ENCODE assay signal across 31 cellular contexts in the genomic region with DNA sequence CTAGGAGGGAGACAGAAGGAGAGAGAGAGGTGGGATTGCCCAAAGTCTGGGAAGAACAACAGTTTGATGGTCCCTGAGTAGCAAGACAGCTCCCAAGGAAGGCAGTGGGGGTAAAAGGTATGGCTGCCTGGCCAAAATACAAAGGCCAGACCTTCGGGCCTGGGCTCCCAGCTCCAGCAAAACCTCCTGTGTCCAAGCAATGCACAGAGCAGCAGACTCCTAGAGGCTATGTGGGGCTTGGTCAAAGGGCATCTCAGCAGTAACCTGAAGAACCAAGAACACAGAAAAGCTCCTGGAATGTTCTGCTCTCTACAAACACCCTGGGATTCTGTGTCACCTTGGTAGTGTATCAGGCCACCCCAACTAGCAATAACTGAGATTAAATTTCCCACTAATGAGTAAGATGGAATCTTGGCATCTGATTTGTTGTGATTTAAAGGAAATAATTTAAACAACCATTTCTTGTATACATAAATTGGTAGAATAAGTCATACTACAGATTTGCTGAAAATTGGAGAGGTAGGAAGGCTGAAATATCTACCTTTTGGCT.
A peak's percentile ranks its signal among the peaks of the same experiment; 100 is the strongest.
DNase-seq lines count a peak whose midpoint lies in the region; ATAC-seq, FAIRE-seq and TF ChIP-seq lines count a peak whose summit lies in the region.
"Had no signal": no experiment of that assay in that cellular context is flagged by ENCODE, and none has a peak within 500 bp of the region (broad histone marks: within the 10 kb centered on the region; RNA-seq: fewer than 3 reads in every experiment).

No MANE protein-coding gene starts in this region.

- WGBS in neuronal stem cell (ENCODE audit: extremely low coverage in 2 of 2, insufficient read length in 2 of 2, insufficient replicate concordance in 1 of 2), 2 donors: no CpG with 5 or more reads among the region's 1 CpG

- H3K27me3 ChIP-seq in MG63 (no peaks in the 10 kb centered on the region), endothelial cell of umbilical vein (ENCODE audit: control insufficient read depth in 2 of 2, insufficient read depth in 2 of 2, low read length in 2 of 2) (no peaks in the 10 kb centered on the region), neuronal stem cell (ENCODE audit: control insufficient read depth in 3 of 3, insufficient read depth in 3 of 3, low read depth in 1 of 3, low read length in 3 of 3) (no peaks in the 10 kb centered on the region)
- H3K27me3 ChIP-seq: body of pancreas, foreskin keratinocyte, heart left ventricle, upper lobe of left lung had no signal

- H3K23ac ChIP-seq in neuronal stem cell (ENCODE audit: low read depth, low read length, poor library complexity): no peak overlapping the region

- H2AK5ac ChIP-seq in neuronal stem cell (ENCODE audit: low read depth, low read length): no peak overlapping the region

- dilution Hi-C loops in endothelial cell of umbilical vein (cut with MboI; ENCODE audit: extremely low pct_ligation_motif_present, low sequenced_read_pairs): no loop called here

- no peak overlapping the region for H3K4ac ChIP-seq in neuronal stem cell (ENCODE audit: low read length)

- ATAC-seq in esophagus mucosa: no peak
- ATAC-seq: body of pancreas; foreskin keratinocyte; heart left ventricle; left lobe of liver; psoas muscle; stimulated activated naive B cell treated with anti-CD40 and anti-IgM and Interleukin-4, amounts not matched to agents 10 μg/mL and 1 μg/mL and 100 μg/mL, for 72 hours; T-helper 17 cell had no signal

- H3K36me3 ChIP-seq in MG63: no peaks in the 10 kb centered on the region
- no peaks in the 10 kb centered on the region for H3K36me3 ChIP-seq in endothelial cell of umbilical vein (ENCODE audit: control insufficient read depth in 2 of 2, extremely low read depth in 1 of 2, insufficient read depth in 2 of 2, low read length in 2 of 2)
- H3K36me3 ChIP-seq in neuronal stem cell (replicated peaks in 1 of 2; ENCODE audit: control insufficient read depth in 2 of 2, insufficient read depth in 2 of 2, low read length in 2 of 2): no peaks in the 10 kb centered on the region
- H3K36me3 ChIP-seq: heart left ventricle, neutrophil, upper lobe of left lung had no signal

- no peak overlapping the region for H3K27ac Mint-ChIP-seq in activated CD4-positive, alpha-beta memory T cell treated with anti-CD3 and anti-CD28 coated beads, Interleukin-2, amount 10 ng/mL, durations not matched to agents 7 days and 5 days
- H3K27ac Mint-ChIP-seq: activated CD4-positive, alpha-beta memory T cell treated with anti-CD3 and anti-CD28 coated beads for 36 hours; activated naive CD8-positive, alpha-beta T cell treated with anti-CD3 and anti-CD28 coated beads for 36 hours; CD4-positive, CD25-positive, alpha-beta regulatory T cell; stimulated activated naive B cell treated with anti-CD40 and anti-IgM and Interleukin-4, amounts not matched to agents 10 μg/mL and 1 μg/mL and 100 μg/mL, for 72 hours; T-helper 17 cell had no signal

- H3K9me3 Mint-ChIP-seq in activated CD4-positive, alpha-beta memory T cell treated with anti-CD3 and anti-CD28 coated beads, Interleukin-2, amount 10 ng/mL, durations not matched to agents 7 days and 5 days: no peaks in the 10 kb centered on the region
- H3K9me3 Mint-ChIP-seq: activated CD4-positive, alpha-beta memory T cell treated with anti-CD3 and anti-CD28 coated beads for 36 hours; activated naive CD8-positive, alpha-beta T cell treated with anti-CD3 and anti-CD28 coated beads for 36 hours; CD4-positive, CD25-positive, alpha-beta regulatory T cell; stimulated activated naive B cell treated with anti-CD40 and anti-IgM and Interleukin-4, amounts not matched to agents 10 μg/mL and 1 μg/mL and 100 μg/mL, for 72 hours had no signal

- H3K18ac ChIP-seq in neuronal stem cell (ENCODE audit: low read length): peak overlapping the region; percentile 85

- H2BK120ac ChIP-seq in neuronal stem cell (ENCODE audit: low read depth, low read length): no peak overlapping the region

- no peak for FAIRE-seq in endothelial cell of umbilical vein (lab: Jason Lieb, UNC)

- H3K27me3 Mint-ChIP-seq in activated CD4-positive, alpha-beta memory T cell treated with anti-CD3 and anti-CD28 coated beads, Interleukin-2, amount 10 ng/mL, durations not matched to agents 7 days and 5 days: peaks cover 17% of the 10 kb centered on the region

- DNase-seq in Daoy (ENCODE audit: low read depth) (peak; percentile 54), MG63 (peak; percentile 6), endothelial cell of umbilical vein (ENCODE audit: low read depth, low spot score) (no peak), neuronal stem cell (ENCODE audit: low spot score) (no peak), iPS-NIHi11 (ENCODE audit: low spot score) (no peak)
- DNase-seq in activated CD4-positive, alpha-beta memory T cell treated with anti-CD3 and anti-CD28 coated beads, Interleukin-2, amount 10 ng/mL, durations not matched to agents 7 days and 5 days: no peak
- DNase-seq: activated CD4-positive, alpha-beta memory T cell treated with anti-CD3 and anti-CD28 coated beads for 36 hours; activated CD4-positive, CD25-positive, alpha-beta regulatory T cell treated with anti-CD3 and anti-CD28 coated beads, Interleukin-2, amount 50 U/mL, for 72 hours; activated naive CD8-positive, alpha-beta T cell treated with anti-CD3 and anti-CD28 coated beads for 36 hours; body of pancreas; CD4-positive, CD25-positive, alpha-beta regulatory T cell; DMS153; effector CD4-positive, alpha-beta T cell; foreskin keratinocyte; heart left ventricle; mesendoderm; NCI-H1436; NCI-H2081 treated with DMSO at 0.1 percent for 48 hours; NCI-H345; NCI-H748 treated with DMSO at 0.1 percent for 48 hours; psoas muscle; stimulated activated CD4-positive, alpha-beta T cell treated with anti-CD3 and anti-CD28 coated beads, Interleukin-4, amount 100 ng/mL, for 4 hours; stimulated activated naive B cell treated with anti-CD40 and anti-IgM and Interleukin-4, amounts not matched to agents 10 μg/mL and 1 μg/mL and 100 μg/mL, for 72 hours; T-helper 17 cell; upper lobe of left lung had no signal

- H3K4me3 ChIP-seq in MG63 (no peak overlapping the region), endothelial cell of umbilical vein (replicated peaks in 1 of 3; ENCODE audit: insufficient read depth in 1 of 3, low read depth in 1 of 3, low read length in 3 of 3) (no peak overlapping the region), neuronal stem cell (ENCODE audit: low read length in 2 of 2) (no peak overlapping the region)
- H3K4me3 ChIP-seq: body of pancreas, heart left ventricle, psoas muscle, SK-N-MC, upper lobe of left lung had no signal

- no peaks in the 10 kb centered on the region for H3K36me3 Mint-ChIP-seq in activated CD4-positive, alpha-beta memory T cell treated with anti-CD3 and anti-CD28 coated beads, Interleukin-2, amount 10 ng/mL, durations not matched to agents 7 days and 5 days (ENCODE audit: low read depth)
- H3K36me3 Mint-ChIP-seq: activated CD4-positive, alpha-beta memory T cell treated with anti-CD3 and anti-CD28 coated beads for 36 hours; activated naive CD8-positive, alpha-beta T cell treated with anti-CD3 and anti-CD28 coated beads for 36 hours; CD4-positive, CD25-positive, alpha-beta regulatory T cell; stimulated activated naive B cell treated with anti-CD40 and anti-IgM and Interleukin-4, amounts not matched to agents 10 μg/mL and 1 μg/mL and 100 μg/mL, for 72 hours had no signal

- H3K79me2 ChIP-seq in endothelial cell of umbilical vein (ENCODE audit: control insufficient read depth, insufficient read depth, low read length): no peaks in the 10 kb centered on the region

- H3K9me1 ChIP-seq in endothelial cell of umbilical vein (replicated peaks; ENCODE audit: control insufficient read depth, extremely low read depth, insufficient read depth, low read length): no peaks in the 10 kb centered on the region

- no peaks in the 10 kb centered on the region for H3K9me3 ChIP-seq in MG63
- no peaks in the 10 kb centered on the region for H3K9me3 ChIP-seq in endothelial cell of umbilical vein (replicated peaks; ENCODE audit: control insufficient read depth, insufficient read depth, low read length)
- H3K9me3 ChIP-seq in neuronal stem cell (replicated peaks in 1 of 2; ENCODE audit: control insufficient read depth in 2 of 2, insufficient read depth in 1 of 2, low read depth in 1 of 2, low read length in 2 of 2): no peaks in the 10 kb centered on the region
- H3K9me3 ChIP-seq: body of pancreas, heart left ventricle, neutrophil, psoas muscle, upper lobe of left lung had no signal

- TF ChIP-seq POLR2A in endothelial cell of umbilical vein (IDR thresholded peaks at IDR 0.05; ENCODE audit: low read depth, low read length): no peak

- no peak overlapping the region for H2BK5ac ChIP-seq in neuronal stem cell (ENCODE audit: low read length)

- no peak overlapping the region for H2BK15ac ChIP-seq in neuronal stem cell (ENCODE audit: low read length)

- no peaks in the 10 kb centered on the region for H4K20me1 ChIP-seq in endothelial cell of umbilical vein (replicated peaks; ENCODE audit: control insufficient read depth, extremely low read depth, insufficient read depth, low read length)

- intact Hi-C loops in endothelial cell of umbilical vein (cut with micrococcal nuclease): no loop called here

- no peak overlapping the region for H2BK12ac ChIP-seq in neuronal stem cell (ENCODE audit: low read length)

- H2AFZ ChIP-seq in endothelial cell of umbilical vein (ENCODE audit: low read depth, low read length): no peak overlapping the region
- no peak overlapping the region for H2AFZ ChIP-seq in neuronal stem cell (ENCODE audit: low read length)

- H3K4me3 Mint-ChIP-seq in activated CD4-positive, alpha-beta memory T cell treated with anti-CD3 and anti-CD28 coated beads, Interleukin-2, amount 10 ng/mL, durations not matched to agents 7 days and 5 days: no peak overlapping the region
- H3K4me3 Mint-ChIP-seq: activated CD4-positive, alpha-beta memory T cell treated with anti-CD3 and anti-CD28 coated beads for 36 hours; activated naive CD8-positive, alpha-beta T cell treated with anti-CD3 and anti-CD28 coated beads for 36 hours; CD4-positive, CD25-positive, alpha-beta regulatory T cell; stimulated activated naive B cell treated with anti-CD40 and anti-IgM and Interleukin-4, amounts not matched to agents 10 μg/mL and 1 μg/mL and 100 μg/mL, for 72 hours; T-helper 17 cell had no signal

- H4K8ac ChIP-seq in neuronal stem cell (ENCODE audit: low read depth, low read length): no peak overlapping the region

- no TSS peak for BruUV-seq in endothelial cell of umbilical vein (replicated peaks; lab: Mats Ljungman, UMichigan)

- no peak for TF ChIP-seq CTCF in endothelial cell of umbilical vein (IDR thresholded peaks at IDR 0.05; ENCODE audit: extremely low read depth in 1 of 2, insufficient read depth in 1 of 2, low read depth in 1 of 2, low read length in 2 of 2)

- no peaks in the 10 kb centered on the region for H3K79me1 ChIP-seq in neuronal stem cell (ENCODE audit: low read depth, low read length)

- no peak overlapping the region for H3K4me2 ChIP-seq in endothelial cell of umbilical vein (ENCODE audit: insufficient read depth, low read length)
- no peak overlapping the region for H3K4me2 ChIP-seq in neuronal stem cell (ENCODE audit: insufficient read depth, low read length, poor library complexity, severe bottlenecking)
- H3K4me2 ChIP-seq: KMS-11 had no signal

- CTCF ChIA-PET in endothelial cell of umbilical vein (lab: Charles Lee): interaction anchor here (1.1 to 1.2 kb wide), 2 partner anchors 15 to 198 kb away, joined by 3 read pairs; no protein-coding TSS in a partner anchor
- CTCF ChIA-PET in activated CD4-positive, alpha-beta memory T cell treated with anti-CD3 and anti-CD28 coated beads, Interleukin-2, amount 10 ng/mL, durations not matched to agents 7 days and 5 days (lab: Charles Lee): interaction anchor here (1.4 kb wide), 1 partner anchor 24 kb away, joined by 3 read pairs; no protein-coding TSS in a partner anchor

- H4K91ac ChIP-seq in neuronal stem cell (ENCODE audit: low read depth, low read length, poor library complexity): no peak overlapping the region

- POLR2A ChIA-PET in endothelial cell of umbilical vein (lab: Charles Lee): no interaction called here
- POLR2A ChIA-PET in activated CD4-positive, alpha-beta memory T cell treated with anti-CD3 and anti-CD28 coated beads, Interleukin-2, amount 10 ng/mL, durations not matched to agents 7 days and 5 days (lab: Charles Lee): no interaction called here

- no peak overlapping the region for H3K9ac ChIP-seq in endothelial cell of umbilical vein (replicated peaks; ENCODE audit: extremely low read depth, insufficient read depth, low read length)
- no peak overlapping the region for H3K9ac ChIP-seq in neuronal stem cell (ENCODE audit: low read depth, low read length, poor library complexity)
- H3K9ac ChIP-seq: KMS-11 had no signal

- H3K27ac ChIP-seq in endothelial cell of umbilical vein (ENCODE audit: insufficient read depth, low read depth, low read length) (no peak overlapping the region), neuronal stem cell (replicated peaks; ENCODE audit: low read length) (no peak overlapping the region)
- H3K27ac ChIP-seq: epithelial cell of prostate, foreskin keratinocyte, heart left ventricle, KMS-11, neutrophil, psoas muscle, SK-N-MC, upper lobe of left lung had no signal

- no peaks in the 10 kb centered on the region for H3K4me1 Mint-ChIP-seq in activated CD4-positive, alpha-beta memory T cell treated with anti-CD3 and anti-CD28 coated beads, Interleukin-2, amount 10 ng/mL, durations not matched to agents 7 days and 5 days
- H3K4me1 Mint-ChIP-seq: CD4-positive, CD25-positive, alpha-beta regulatory T cell; stimulated activated naive B cell treated with anti-CD40 and anti-IgM and Interleukin-4, amounts not matched to agents 10 μg/mL and 1 μg/mL and 100 μg/mL, for 72 hours; T-helper 17 cell had no signal

- peaks cover 22% of the 10 kb centered on the region for H3K4me1 ChIP-seq in endothelial cell of umbilical vein (ENCODE audit: control insufficient read depth, extremely low read depth, insufficient read depth, low read length)
- H3K4me1 ChIP-seq in neuronal stem cell (ENCODE audit: control insufficient read depth in 2 of 2, insufficient read depth in 1 of 2, low read depth in 1 of 2, low read length in 2 of 2): peaks cover 4 to 19% of the 10 kb centered on the region in 2 donors

- no peak overlapping the region for H3K14ac ChIP-seq in neuronal stem cell (ENCODE audit: low read length)

Comparison
In these comparisons a context has a peak if more than half of its experiments do, and no peak if none do; other contexts are left out.
1. DNase-seq: peak in Daoy (single experiment) and MG63 (single experiment); none in endothelial cell of umbilical vein (single experiment), neuronal stem cell (single experiment), activated CD4-positive, alpha-beta memory T cell treated with anti-CD3 and anti-CD28 coated beads, Interleukin-2, amount 10 ng/mL, durations not matched to agents 7 days and 5 days (single experiment) and iPS-NIHi11 (single experiment).